Comparison of ENCODE assay signal across 18 cellular contexts in genomic region chr15:98861188-98861587, GRCh38.
DNase-seq lines count a peak whose midpoint lies in the region; ATAC-seq, FAIRE-seq and TF ChIP-seq lines count a peak whose summit lies in the region.
"Had no signal": no experiment of that assay in that cellular context is flagged by ENCODE, and none has a peak within 500 bp of the region (broad histone marks: within the 10 kb centered on the region; RNA-seq: fewer than 3 reads in every experiment).

No MANE protein-coding gene starts in this region.

- FAIRE-seq in A549 (lab: Jason Lieb, UNC) = no peak
- FAIRE-seq: small intestine had no signal

- peak in 1 of 2 experiments; percentile 13; a peak in 3 of 6 replicates for ATAC-seq in A549
- ATAC-seq in DND-41 (ENCODE audit: insufficient read depth, low read depth) = no peak
- no peak for ATAC-seq in natural killer cell
- no peak for ATAC-seq in gastroesophageal sphincter
- ATAC-seq: activated CD8-positive, alpha-beta T cell treated with anti-CD3 and anti-CD28 coated beads, Interleukin-2, amount 10 ng/mL, durations not matched to agents 7 days and 5 days; esophagus mucosa; Right ventricle myocardium inferior had no signal

- TF ChIP-seq RAD21 in A549 (conservative IDR thresholded peaks at IDR 0.05 in 1 of 2, IDR thresholded peaks at IDR 0.05 in 1 of 2) = no peak

- no peaks in the 10 kb centered on the region for H3K9me3 Mint-ChIP-seq in activated naive CD8-positive, alpha-beta T cell treated with anti-CD3 and anti-CD28 coated beads for 36 hours
- no peaks in the 10 kb centered on the region for H3K9me3 Mint-ChIP-seq in natural killer cell

- DNase-seq in A549 (ENCODE audit: low read depth in 1 of 2, low spot score in 1 of 2) (peak in 1 of 2 experiments; percentile 46), DND-41 (no peak), natural killer cell (no peak), NCI-H1417 treated with DMSO at 0.1 percent for 48 hours (lab: John Stamatoyannopoulos, UW) (no peak), KG1 (lab: John Stamatoyannopoulos, UW) (no peak), hypothalamus (lab: John Stamatoyannopoulos, UW) (no peak)
- no peak for DNase-seq in activated naive CD8-positive, alpha-beta T cell treated with anti-CD3 and anti-CD28 coated beads for 36 hours
- DNase-seq: activated CD8-positive, alpha-beta T cell treated with anti-CD3 and anti-CD28 coated beads, Interleukin-2, amount 10 ng/mL, durations not matched to agents 7 days and 5 days; activated effector memory CD4-positive, alpha-beta T cell treated with Interleukin-2 at 50 U/mL for 16 hours; dorsolateral prefrontal cortex; islet precursor cell; NCI-H1092; posterior cingulate gyrus; small intestine; T1000 had no signal

- peak overlapping the region; percentile 32 for H3K9ac ChIP-seq in DND-41 (ENCODE audit: low read depth, low read length)

- TF ChIP-seq POLR2A in A549 (IDR thresholded peaks at IDR 0.05; ENCODE audit: low read length) = no peak
- TF ChIP-seq POLR2A in gastroesophageal sphincter (IDR thresholded peaks at IDR 0.05) = no peak

- peaks cover 96% of the 10 kb centered on the region for H3K4me1 ChIP-seq in A549
- H3K4me1 ChIP-seq in DND-41 (ENCODE audit: insufficient read depth, low read length) = peaks cover 69% of the 10 kb centered on the region
- H3K4me1 ChIP-seq in gastroesophageal sphincter = peaks cover 5 to 76% (median 23%) of the 10 kb centered on the region in 3 donors

- intact Hi-C loops in natural killer cell (cut with micrococcal nuclease) = no loop called here

- peaks cover 54% of the 10 kb centered on the region for H3K4me1 Mint-ChIP-seq in activated naive CD8-positive, alpha-beta T cell treated with anti-CD3 and anti-CD28 coated beads for 36 hours
- peaks cover 39 to 41% of the 10 kb centered on the region in 2 donors for H3K4me1 Mint-ChIP-seq in natural killer cell

- peak overlapping the region; percentile 34 for H3K27ac Mint-ChIP-seq in activated naive CD8-positive, alpha-beta T cell treated with anti-CD3 and anti-CD28 coated beads for 36 hours
- H3K27ac Mint-ChIP-seq in natural killer cell = peak overlapping the region; percentile 60 to 87
- H3K27ac Mint-ChIP-seq: activated CD8-positive, alpha-beta T cell treated with anti-CD3 and anti-CD28 coated beads, Interleukin-2, amount 10 ng/mL, durations not matched to agents 7 days and 5 days had no signal

- no peak for TF ChIP-seq CTCF in A549 (IDR thresholded peaks at IDR 0.05)
- no peak for TF ChIP-seq CTCF in DND-41 (IDR thresholded peaks at IDR 0.05; ENCODE audit: borderline replicate concordance, extremely low read depth, low read length, poor library complexity, severe bottlenecking)
- no peak for TF ChIP-seq CTCF in natural killer cell (IDR thresholded peaks at IDR 0.05)
- no peak for TF ChIP-seq CTCF in gastroesophageal sphincter (IDR thresholded peaks at IDR 0.05)

- no peaks in the 10 kb centered on the region for H3K27me3 ChIP-seq in DND-41 (ENCODE audit: insufficient read depth, low read length, poor library complexity)
- no peaks in the 10 kb centered on the region for H3K27me3 ChIP-seq in gastroesophageal sphincter
- H3K27me3 ChIP-seq: dorsolateral prefrontal cortex had no signal

- no peaks in the 10 kb centered on the region for H3K9me3 ChIP-seq in A549
- no peaks in the 10 kb centered on the region for H3K9me3 ChIP-seq in DND-41 (ENCODE audit: insufficient read depth, low read length, severe bottlenecking)
- H3K9me3 ChIP-seq in gastroesophageal sphincter = no peaks in the 10 kb centered on the region

- TF ChIP-seq EP300 in A549 (IDR thresholded peaks at IDR 0.05) (no peak), gastroesophageal sphincter (IDR thresholded peaks at IDR 0.05) (no peak)

- H3K36me3 ChIP-seq in DND-41 (ENCODE audit: insufficient read depth, low read length) = no peaks in the 10 kb centered on the region
- H3K36me3 ChIP-seq in gastroesophageal sphincter = no peaks in the 10 kb centered on the region

- H3K4me3 Mint-ChIP-seq in activated naive CD8-positive, alpha-beta T cell treated with anti-CD3 and anti-CD28 coated beads for 36 hours = no peak overlapping the region
- peak overlapping the region; percentile 43 for H3K4me3 Mint-ChIP-seq in natural killer cell
- H3K4me3 Mint-ChIP-seq: activated CD8-positive, alpha-beta T cell treated with anti-CD3 and anti-CD28 coated beads, Interleukin-2, amount 10 ng/mL, durations not matched to agents 7 days and 5 days had no signal

- H3K4me3 ChIP-seq in A549 = no peak overlapping the region
- H3K4me3 ChIP-seq in DND-41 (ENCODE audit: low read depth in 1 of 2, low read length in 2 of 2) = no peak overlapping the region
- no peak overlapping the region for H3K4me3 ChIP-seq in gastroesophageal sphincter
- H3K4me3 ChIP-seq: dorsolateral prefrontal cortex had no signal

- H3K79me2 ChIP-seq in DND-41 (ENCODE audit: insufficient read depth, low read length) = peaks cover 61% of the 10 kb centered on the region

- H3K4me2 ChIP-seq in A549 = peak overlapping the region; percentile 99
- peak overlapping the region; percentile 45 for H3K4me2 ChIP-seq in DND-41 (ENCODE audit: insufficient read depth, low read length)

- WGBS in A549 (ENCODE audit: missing lambda C conversion rate) = 47% methylated on average over 6 of the region's 6 CpGs
- 68 to 87% methylated on average over 5 to 6 of the region's 6 CpGs for WGBS in gastroesophageal sphincter (ENCODE audit: low coverage in 1 of 2), 2 donors

- H3K27ac ChIP-seq in A549 (peak overlapping the region; percentile 95 to 97), DND-41 (ENCODE audit: low read length) (peak overlapping the region; percentile 75), gastroesophageal sphincter (no peak overlapping the region)

- POLR2A ChIA-PET in A549 (lab: Yijun Ruan, JAX) = interaction anchor here (1.0 to 6.8 kb wide), 2 partner anchors 12 to 16 kb away, joined by 3 to 61 read pairs; no protein-coding TSS in a partner anchor

- no peaks in the 10 kb centered on the region for H3K27me3 Mint-ChIP-seq in activated naive CD8-positive, alpha-beta T cell treated with anti-CD3 and anti-CD28 coated beads for 36 hours
- no peaks in the 10 kb centered on the region for H3K27me3 Mint-ChIP-seq in natural killer cell (ENCODE audit: low read depth in 2 of 2)

- H4K20me1 ChIP-seq in DND-41 (ENCODE audit: insufficient read depth, low read length) = no peaks in the 10 kb centered on the region; the same call in 1 of the 2 replicates

- CTCF ChIA-PET in A549 (lab: Yijun Ruan, JAX) = interaction anchor here (0.6 to 11.2 kb wide), 10 partner anchors 10 to 215 kb away, joined by 3 to 97 read pairs (median 4); no protein-coding TSS in a partner anchor

- no peaks in the 10 kb centered on the region for H3K36me3 Mint-ChIP-seq in activated naive CD8-positive, alpha-beta T cell treated with anti-CD3 and anti-CD28 coated beads for 36 hours
- H3K36me3 Mint-ChIP-seq in natural killer cell = no peaks in the 10 kb centered on the region

- no peak overlapping the region for H2AFZ ChIP-seq in DND-41 (ENCODE audit: low read depth, low read length)

TF ChIP-seq in A549, 52 proteins besides CTCF, POLR2A, EP300 and RAD21:
- TF ChIP-seq HEYL (CRISPR knock-in tag; IDR thresholded peaks at IDR 0.05) = no peak
- TF ChIP-seq ATOH8 (CRISPR knock-in tag; IDR thresholded peaks at IDR 0.05; ENCODE audit: low read depth) = no peak
- peak; percentile 48 for TF ChIP-seq MAX (IDR thresholded peaks at IDR 0.05)
- TF ChIP-seq JUNB (IDR thresholded peaks at IDR 0.05) = no peak
- TF ChIP-seq SREBF2 (IDR thresholded peaks at IDR 0.05) = no peak
- TF ChIP-seq TP53 (CRISPR knock-in tag; IDR thresholded peaks at IDR 0.05) = no peak
- TF ChIP-seq HOXB13 (CRISPR knock-in tag; IDR thresholded peaks at IDR 0.05; ENCODE audit: low read depth) = peak; percentile 54; the same call in 1 of the 2 replicates
- TF ChIP-seq RNF2 (IDR thresholded peaks at IDR 0.05; ENCODE audit: borderline replicate concordance, low read depth) = no peak
TF ChIP-seq in A549: peak in this region for 2.

Comparison
In these comparisons a context has a peak if more than half of its experiments do, and no peak if none do; other contexts are left out.
1. H3K27ac ChIP-seq: peak in A549 (2 of 2) and DND-41 (single experiment); none in gastroesophageal sphincter (0 of 4).